ENCODE assay signal across 20 cellular contexts in the genomic region with DNA sequence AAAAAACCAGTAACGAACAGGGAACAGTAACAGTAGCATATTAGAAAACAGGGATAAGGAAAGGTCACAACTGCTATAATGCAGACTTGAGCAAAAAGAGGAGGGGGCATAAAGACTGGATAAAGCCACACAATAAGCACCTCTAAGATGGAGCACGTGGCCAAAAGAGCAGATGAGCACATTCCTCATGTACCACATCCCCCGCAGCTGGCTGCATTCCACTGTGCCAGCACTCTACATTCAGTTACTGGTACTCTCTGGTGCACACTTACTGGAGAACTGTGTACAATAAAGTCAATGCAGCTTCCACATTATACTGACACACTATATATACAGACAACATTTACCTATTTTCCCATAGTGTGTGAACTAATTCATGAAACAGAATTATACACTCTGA.
"Had no signal": no experiment of that assay in that cellular context is flagged by ENCODE, and none has a peak within 500 bp of the region (broad histone marks: within the 10 kb centered on the region; RNA-seq: fewer than 3 reads in every experiment).

No MANE protein-coding gene starts in this region.

- ATAC-seq: activated naive CD4-positive, alpha-beta T cell treated with anti-CD3 and anti-CD28 coated beads, Interleukin-2, amount 50 U/mL, for 72 hours; left ventricle myocardium superior; sciatic nerve; stimulated activated naive CD8-positive, alpha-beta T cell treated with anti-CD3 and anti-CD28 coated beads, Interleukin-15, amount 100 ng/mL, for 72 hours; WTC11 had no signal

- H3K27ac Mint-ChIP-seq: activated CD4-positive, alpha-beta memory T cell treated with anti-CD3 and anti-CD28 coated beads, Interleukin-2, amount 10 ng/mL, durations not matched to agents 7 days and 5 days; activated naive CD4-positive, alpha-beta T cell treated with anti-CD3 and anti-CD28 coated beads, Interleukin-2, amount 50 U/mL, for 72 hours; stimulated activated naive CD8-positive, alpha-beta T cell treated with anti-CD3 and anti-CD28 coated beads, Interleukin-15, amount 100 ng/mL, for 72 hours; WTC11 had no signal

- H3K9me3 ChIP-seq: ovary, spleen, thoracic aorta had no signal

- H3K9me3 Mint-ChIP-seq: neural crest cell, WTC11 had no signal

- H3K36me3 ChIP-seq: ovary, thoracic aorta had no signal

- H3K4me3 ChIP-seq: ovary, spleen, thoracic aorta had no signal

- H3K4me1 Mint-ChIP-seq: stimulated activated naive CD8-positive, alpha-beta T cell treated with anti-CD3 and anti-CD28 coated beads, Interleukin-15, amount 100 ng/mL, for 72 hours had no signal

- H3K27me3 ChIP-seq: ovary, spleen had no signal

- H3K27me3 Mint-ChIP-seq: activated CD4-positive, alpha-beta memory T cell treated with anti-CD3 and anti-CD28 coated beads, Interleukin-2, amount 10 ng/mL, durations not matched to agents 7 days and 5 days; brain; stimulated activated naive CD8-positive, alpha-beta T cell treated with anti-CD3 and anti-CD28 coated beads, Interleukin-15, amount 100 ng/mL, for 72 hours had no signal

- H3K4me3 Mint-ChIP-seq: activated CD4-positive, alpha-beta memory T cell treated with anti-CD3 and anti-CD28 coated beads, Interleukin-2, amount 10 ng/mL, durations not matched to agents 7 days and 5 days; brain; neural crest cell; stimulated activated naive CD8-positive, alpha-beta T cell treated with anti-CD3 and anti-CD28 coated beads, Interleukin-15, amount 100 ng/mL, for 72 hours; WTC11 had no signal

- DNase-seq: activated CD4-positive, alpha-beta memory T cell treated with anti-CD3 and anti-CD28 coated beads, Interleukin-2, amount 10 ng/mL, durations not matched to agents 7 days and 5 days; activated CD4-positive, alpha-beta T cell treated with anti-CD3 and anti-CD28 coated beads for 4 hours; activated gamma-delta T cell; activated T-cell treated with anti-CD3 and anti-CD28 coated beads, Interleukin-2, amount 50 U/mL, for 48 hours; amniotic stem cell; central memory CD4-positive, alpha-beta T cell; cortex of kidney; effector CD8-positive, alpha-beta T cell; foreskin melanocyte; left ventricle myocardium superior; ovary; spleen; stimulated activated naive CD8-positive, alpha-beta T cell treated with anti-CD3 and anti-CD28 coated beads, Interleukin-15, amount 100 ng/mL, for 72 hours; T-helper 2 cell had no signal

- H3K27ac ChIP-seq: ovary, spleen, thoracic aorta had no signal
